Comparison of ENCODE assay signal across 7 cellular contexts in genomic region chr9:113592806-113593575, GRCh38.
A peak's percentile ranks its signal among the peaks of the same experiment; 100 is the strongest.
DNase-seq lines count a peak whose midpoint lies in the region; ATAC-seq and TF ChIP-seq lines count a peak whose summit lies in the region.

No MANE protein-coding gene starts in this region.

- 67% methylated on average over 8 of the region's 8 CpGs for WGBS in right cardiac atrium

- no peaks in the 10 kb centered on the region for H3K27me3 ChIP-seq in right cardiac atrium (ENCODE audit: control insufficient read depth, insufficient read depth)

- H3K4me3 Mint-ChIP-seq in HFFc6, result peak overlapping the region; percentile 96
- peak overlapping the region; percentile 80 for H3K4me3 Mint-ChIP-seq in WTC11
- H3K4me3 Mint-ChIP-seq in stimulated activated effector memory CD8-positive, alpha-beta T cell treated with anti-CD3 and anti-CD28 coated beads, Interleukin-12 subunit alpha, Interleukin-12 subunit beta, amount 100 ng/mL, for 72 hours, result peak overlapping the region; percentile 30

- H3K4me3 ChIP-seq in right cardiac atrium (ENCODE audit: low read length), result no peak overlapping the region

- peaks cover 29% of the 10 kb centered on the region for H3K36me3 Mint-ChIP-seq in HFFc6 (ENCODE audit: low read depth)
- peaks cover 15% of the 10 kb centered on the region; the same call in 1 of the 2 replicates for H3K36me3 Mint-ChIP-seq in WTC11
- peaks cover 78% of the 10 kb centered on the region for H3K36me3 Mint-ChIP-seq in stimulated activated effector memory CD8-positive, alpha-beta T cell treated with anti-CD3 and anti-CD28 coated beads, Interleukin-12 subunit alpha, Interleukin-12 subunit beta, amount 100 ng/mL, for 72 hours

- no peaks in the 10 kb centered on the region for H3K9me3 ChIP-seq in right cardiac atrium (ENCODE audit: control insufficient read depth, low read length)

- ATAC-seq in WTC11 (no peak), right cardiac atrium (no peak), HG03045 (IDR thresholded peaks at IDR 0.05; ENCODE audit: unreplicated experiment) (no peak)
- no peak for ATAC-seq in stimulated activated effector memory CD8-positive, alpha-beta T cell treated with anti-CD3 and anti-CD28 coated beads, Interleukin-12 subunit alpha, Interleukin-12 subunit beta, amount 100 ng/mL, for 72 hours

- CTCF ChIA-PET in WTC11 (lab: Charles Lee), result interaction anchor here (1.0 to 20.2 kb wide), 11 partner anchors 10 to 490 kb away, joined by 3 to 962 read pairs (median 4); partner anchors contain the start of genes BSPRY and RGS3

- no peak for TF ChIP-seq CTCF in HFFc6 (IDR thresholded peaks at IDR 0.05)
- TF ChIP-seq CTCF in WTC11 (IDR thresholded peaks at IDR 0.05), result no peak

- H3K4me1 ChIP-seq in right cardiac atrium (ENCODE audit: control insufficient read depth, insufficient read depth, low read length), result peaks cover 12% of the 10 kb centered on the region

- peak overlapping the region; percentile 92 for H3K27ac Mint-ChIP-seq in HFFc6
- H3K27ac Mint-ChIP-seq in WTC11, result peak overlapping the region; percentile 74
- H3K27ac Mint-ChIP-seq in stimulated activated effector memory CD8-positive, alpha-beta T cell treated with anti-CD3 and anti-CD28 coated beads, Interleukin-12 subunit alpha, Interleukin-12 subunit beta, amount 100 ng/mL, for 72 hours, result peak overlapping the region; percentile 86

- POLR2A ChIA-PET in WTC11 (lab: Charles Lee), result interaction anchor here (0.6 to 2.0 kb wide), 9 partner anchors 9 to 183 kb away, joined by 3 to 10 read pairs (median 6); partner anchors contain the start of genes C9orf43 and POLE3

- no peak for DNase-seq in HFFc6
- no peak for DNase-seq in WTC11 (ENCODE audit: low spot score)
- DNase-seq in right cardiac atrium, result no peak
- no peak for DNase-seq in stimulated activated effector memory CD8-positive, alpha-beta T cell treated with anti-CD3 and anti-CD28 coated beads, Interleukin-12 subunit alpha, Interleukin-12 subunit beta, amount 100 ng/mL, for 72 hours (ENCODE audit: low spot score in 2 of 2)
- no peak for DNase-seq in retina
- DNase-seq in ureter (ENCODE audit: low spot score), result no peak

- no peaks in the 10 kb centered on the region for H3K9me3 Mint-ChIP-seq in HFFc6
- no peaks in the 10 kb centered on the region for H3K9me3 Mint-ChIP-seq in WTC11
- H3K9me3 Mint-ChIP-seq in stimulated activated effector memory CD8-positive, alpha-beta T cell treated with anti-CD3 and anti-CD28 coated beads, Interleukin-12 subunit alpha, Interleukin-12 subunit beta, amount 100 ng/mL, for 72 hours, result no peaks in the 10 kb centered on the region

- intact Hi-C loops in right cardiac atrium (cut with DNase I), result loop anchor here in 1 of 4 donors (2.0 kb wide), 1 partner anchor 62 kb away; no protein-coding TSS in a partner anchor

- peaks cover 7% of the 10 kb centered on the region for H3K27me3 Mint-ChIP-seq in HFFc6 (ENCODE audit: insufficient read depth)
- H3K27me3 Mint-ChIP-seq in WTC11 (ENCODE audit: low read depth), result no peaks in the 10 kb centered on the region

- H3K4me1 Mint-ChIP-seq in HFFc6 (ENCODE audit: low read depth), result peaks cover 47% of the 10 kb centered on the region
- H3K4me1 Mint-ChIP-seq in WTC11, result peaks cover 36% of the 10 kb centered on the region
- peaks cover 49% of the 10 kb centered on the region for H3K4me1 Mint-ChIP-seq in stimulated activated effector memory CD8-positive, alpha-beta T cell treated with anti-CD3 and anti-CD28 coated beads, Interleukin-12 subunit alpha, Interleukin-12 subunit beta, amount 100 ng/mL, for 72 hours

- H3K27ac ChIP-seq in right cardiac atrium (ENCODE audit: low read length), result peak overlapping the region; percentile 74

TF ChIP-seq in WTC11, 78 proteins besides CTCF, POLR2A, EP300 and RAD21:
- TF ChIP-seq, protein P1, sequence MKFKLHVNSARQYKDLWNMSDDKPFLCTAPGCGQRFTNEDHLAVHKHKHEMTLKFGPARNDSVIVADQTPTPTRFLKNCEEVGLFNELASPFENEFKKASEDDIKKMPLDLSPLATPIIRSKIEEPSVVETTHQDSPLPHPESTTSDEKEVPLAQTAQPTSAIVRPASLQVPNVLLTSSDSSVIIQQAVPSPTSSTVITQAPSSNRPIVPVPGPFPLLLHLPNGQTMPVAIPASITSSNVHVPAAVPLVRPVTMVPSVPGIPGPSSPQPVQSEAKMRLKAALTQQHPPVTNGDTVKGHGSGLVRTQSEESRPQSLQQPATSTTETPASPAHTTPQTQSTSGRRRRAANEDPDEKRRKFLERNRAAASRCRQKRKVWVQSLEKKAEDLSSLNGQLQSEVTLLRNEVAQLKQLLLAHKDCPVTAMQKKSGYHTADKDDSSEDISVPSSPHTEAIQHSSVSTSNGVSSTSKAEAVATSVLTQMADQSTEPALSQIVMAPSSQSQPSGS (CRISPR knock-in tag; IDR thresholded peaks at IDR 0.05; ENCODE audit: borderline replicate concordance, low read depth), result no peak
- TF ChIP-seq ATF1 (CRISPR knock-in tag; IDR thresholded peaks at IDR 0.05) (no peak), ZNF512 (CRISPR knock-in tag; IDR thresholded peaks at IDR 0.05; ENCODE audit: borderline replicate concordance) (no peak), RORB (CRISPR knock-in tag; IDR thresholded peaks at IDR 0.05) (no peak), JAZF1 (CRISPR knock-in tag; IDR thresholded peaks at IDR 0.05) (no peak), MLX (CRISPR knock-in tag; IDR thresholded peaks at IDR 0.05) (no peak)
- TF ChIP-seq, protein P2, sequence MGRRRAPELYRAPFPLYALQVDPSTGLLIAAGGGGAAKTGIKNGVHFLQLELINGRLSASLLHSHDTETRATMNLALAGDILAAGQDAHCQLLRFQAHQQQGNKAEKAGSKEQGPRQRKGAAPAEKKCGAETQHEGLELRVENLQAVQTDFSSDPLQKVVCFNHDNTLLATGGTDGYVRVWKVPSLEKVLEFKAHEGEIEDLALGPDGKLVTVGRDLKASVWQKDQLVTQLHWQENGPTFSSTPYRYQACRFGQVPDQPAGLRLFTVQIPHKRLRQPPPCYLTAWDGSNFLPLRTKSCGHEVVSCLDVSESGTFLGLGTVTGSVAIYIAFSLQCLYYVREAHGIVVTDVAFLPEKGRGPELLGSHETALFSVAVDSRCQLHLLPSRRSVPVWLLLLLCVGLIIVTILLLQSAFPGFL (CRISPR knock-in tag; IDR thresholded peaks at IDR 0.05; ENCODE audit: borderline replicate concordance), result no peak
TF ChIP-seq in WTC11: peak in this region for 0.

Comparison
In these comparisons a context has a peak if more than half of its experiments do, and no peak if none do; other contexts are left out.
1. H3K4me3 Mint-ChIP-seq: peak in every context shown above with its lines; median percentile 96 in HFFc6; 80 in WTC11; 30 in stimulated activated effector memory CD8-positive, alpha-beta T cell treated with anti-CD3 and anti-CD28 coated beads, Interleukin-12 subunit alpha, Interleukin-12 subunit beta, amount 100 ng/mL, for 72 hours.